ENCODE assay signal across 1 cellular context in genomic region chr20:1422756-1423155, GRCh38.
TF ChIP-seq lines count a peak whose summit lies in the region.

No MANE protein-coding gene starts in this region.

TF ChIP-seq in HepG2, 621 proteins besides CTCF, POLR2A, EP300 and RAD21:
- TF ChIP-seq, protein P1, sequence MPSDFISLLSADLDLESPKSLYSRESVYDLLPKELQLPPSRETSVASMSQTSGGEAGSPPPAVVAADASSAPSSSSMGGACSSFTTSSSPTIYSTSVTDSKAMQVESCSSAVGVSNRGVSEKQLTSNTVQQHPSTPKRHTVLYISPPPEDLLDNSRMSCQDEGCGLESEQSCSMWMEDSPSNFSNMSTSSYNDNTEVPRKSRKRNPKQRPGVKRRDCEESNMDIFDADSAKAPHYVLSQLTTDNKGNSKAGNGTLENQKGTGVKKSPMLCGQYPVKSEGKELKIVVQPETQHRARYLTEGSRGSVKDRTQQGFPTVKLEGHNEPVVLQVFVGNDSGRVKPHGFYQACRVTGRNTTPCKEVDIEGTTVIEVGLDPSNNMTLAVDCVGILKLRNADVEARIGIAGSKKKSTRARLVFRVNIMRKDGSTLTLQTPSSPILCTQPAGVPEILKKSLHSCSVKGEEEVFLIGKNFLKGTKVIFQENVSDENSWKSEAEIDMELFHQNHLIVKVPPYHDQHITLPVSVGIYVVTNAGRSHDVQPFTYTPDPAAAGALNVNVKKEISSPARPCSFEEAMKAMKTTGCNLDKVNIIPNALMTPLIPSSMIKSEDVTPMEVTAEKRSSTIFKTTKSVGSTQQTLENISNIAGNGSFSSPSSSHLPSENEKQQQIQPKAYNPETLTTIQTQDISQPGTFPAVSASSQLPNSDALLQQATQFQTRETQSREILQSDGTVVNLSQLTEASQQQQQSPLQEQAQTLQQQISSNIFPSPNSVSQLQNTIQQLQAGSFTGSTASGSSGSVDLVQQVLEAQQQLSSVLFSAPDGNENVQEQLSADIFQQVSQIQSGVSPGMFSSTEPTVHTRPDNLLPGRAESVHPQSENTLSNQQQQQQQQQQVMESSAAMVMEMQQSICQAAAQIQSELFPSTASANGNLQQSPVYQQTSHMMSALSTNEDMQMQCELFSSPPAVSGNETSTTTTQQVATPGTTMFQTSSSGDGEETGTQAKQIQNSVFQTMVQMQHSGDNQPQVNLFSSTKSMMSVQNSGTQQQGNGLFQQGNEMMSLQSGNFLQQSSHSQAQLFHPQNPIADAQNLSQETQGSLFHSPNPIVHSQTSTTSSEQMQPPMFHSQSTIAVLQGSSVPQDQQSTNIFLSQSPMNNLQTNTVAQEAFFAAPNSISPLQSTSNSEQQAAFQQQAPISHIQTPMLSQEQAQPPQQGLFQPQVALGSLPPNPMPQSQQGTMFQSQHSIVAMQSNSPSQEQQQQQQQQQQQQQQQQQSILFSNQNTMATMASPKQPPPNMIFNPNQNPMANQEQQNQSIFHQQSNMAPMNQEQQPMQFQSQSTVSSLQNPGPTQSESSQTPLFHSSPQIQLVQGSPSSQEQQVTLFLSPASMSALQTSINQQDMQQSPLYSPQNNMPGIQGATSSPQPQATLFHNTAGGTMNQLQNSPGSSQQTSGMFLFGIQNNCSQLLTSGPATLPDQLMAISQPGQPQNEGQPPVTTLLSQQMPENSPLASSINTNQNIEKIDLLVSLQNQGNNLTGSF (CRISPR knock-in tag; IDR thresholded peaks at IDR 0.05): 0 out of 2 replicates have a peak, but pooled peaks have one; percentile 30
- TF ChIP-seq MEF2D (CRISPR knock-in tag; IDR thresholded peaks at IDR 0.05): no peak
